Comparison of ENCODE assay signal across 1 cellular context in genomic region chr15:90300988-90301715, GRCh38.
A peak's percentile ranks its signal among the peaks of the same experiment; 100 is the strongest.
TF ChIP-seq lines count a peak whose summit lies in the region.

No MANE protein-coding gene starts in this region.

TF ChIP-seq in HepG2, 621 proteins besides CTCF, POLR2A, EP300 and RAD21 (continued from another document and continues in another):
- no peak for TF ChIP-seq ZNF646 (CRISPR knock-in tag; IDR thresholded peaks at IDR 0.05)
- peak; percentile 74 for TF ChIP-seq ELF1 (CRISPR knock-in tag; IDR thresholded peaks at IDR 0.05)
- 0 out of 2 replicates have a peak, but pooled peaks have one; percentile 36 for TF ChIP-seq KAT8 (CRISPR knock-in tag; IDR thresholded peaks at IDR 0.05)
- TF ChIP-seq YY1 (IDR thresholded peaks at IDR 0.05; ENCODE audit: insufficient read depth, insufficient replicate concordance, low read depth, low read length), result peak; percentile 35
- no peak for TF ChIP-seq ZZZ3 (CRISPR knock-in tag; IDR thresholded peaks at IDR 0.05; ENCODE audit: borderline replicate concordance)
- TF ChIP-seq ZKSCAN1 (IDR thresholded peaks at IDR 0.05; ENCODE audit: low read length), result no peak
- no peak for TF ChIP-seq CAMTA2 (CRISPR knock-in tag; IDR thresholded peaks at IDR 0.05; ENCODE audit: borderline replicate concordance)
- TF ChIP-seq TEAD3 (CRISPR knock-in tag; optimal IDR thresholded peaks at IDR 0.05; ENCODE audit: borderline replicate concordance), result peak; percentile 30
- no peak for TF ChIP-seq ZNF343 (CRISPR knock-in tag; IDR thresholded peaks at IDR 0.05)
- 0 out of 2 replicates have a peak, but pooled peaks have one; percentile 31 for TF ChIP-seq AHR (CRISPR knock-in tag; IDR thresholded peaks at IDR 0.05)
- TF ChIP-seq E2F1 (CRISPR knock-in tag; IDR thresholded peaks at IDR 0.05), result no peak
- TF ChIP-seq BCL6 (CRISPR knock-in tag; IDR thresholded peaks at IDR 0.05), result peak; percentile 99
- peak; percentile 42 for TF ChIP-seq STAG1 (CRISPR knock-in tag; IDR thresholded peaks at IDR 0.05)
- peak; percentile 63; the same call in 1 of the 2 replicates for TF ChIP-seq ZNF788 (CRISPR knock-in tag; IDR thresholded peaks at IDR 0.05; ENCODE audit: borderline replicate concordance)
- no peak for TF ChIP-seq CREB1 (IDR thresholded peaks at IDR 0.05)
- TF ChIP-seq CREB1 (CRISPR knock-in tag; IDR thresholded peaks at IDR 0.05), result no peak
- TF ChIP-seq, protein P1, sequence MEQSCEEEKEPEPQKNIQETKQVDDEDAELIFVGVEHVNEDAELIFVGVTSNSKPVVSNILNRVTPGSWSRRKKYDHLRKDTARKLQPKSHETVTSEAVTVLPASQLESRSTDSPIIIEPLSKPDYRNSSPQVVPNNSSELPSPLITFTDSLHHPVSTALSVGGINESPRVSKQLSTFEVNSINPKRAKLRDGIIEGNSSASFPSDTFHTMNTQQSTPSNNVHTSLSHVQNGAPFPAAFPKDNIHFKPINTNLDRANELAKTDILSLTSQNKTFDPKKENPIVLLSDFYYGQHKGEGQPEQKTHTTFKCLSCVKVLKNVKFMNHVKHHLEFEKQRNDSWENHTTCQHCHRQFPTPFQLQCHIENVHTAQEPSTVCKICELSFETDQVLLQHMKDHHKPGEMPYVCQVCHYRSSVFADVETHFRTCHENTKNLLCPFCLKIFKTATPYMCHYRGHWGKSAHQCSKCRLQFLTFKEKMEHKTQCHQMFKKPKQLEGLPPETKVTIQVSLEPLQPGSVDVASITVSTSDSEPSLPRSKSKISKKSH (CRISPR knock-in tag; IDR thresholded peaks at IDR 0.05; ENCODE audit: borderline replicate concordance), result no peak
- TF ChIP-seq CEBPG (CRISPR knock-in tag; IDR thresholded peaks at IDR 0.05), result no peak
- 0 out of 2 replicates have a peak, but pooled peaks have one; percentile 17 for TF ChIP-seq HOXA3 (CRISPR knock-in tag; IDR thresholded peaks at IDR 0.05)
- TF ChIP-seq, protein P2, sequence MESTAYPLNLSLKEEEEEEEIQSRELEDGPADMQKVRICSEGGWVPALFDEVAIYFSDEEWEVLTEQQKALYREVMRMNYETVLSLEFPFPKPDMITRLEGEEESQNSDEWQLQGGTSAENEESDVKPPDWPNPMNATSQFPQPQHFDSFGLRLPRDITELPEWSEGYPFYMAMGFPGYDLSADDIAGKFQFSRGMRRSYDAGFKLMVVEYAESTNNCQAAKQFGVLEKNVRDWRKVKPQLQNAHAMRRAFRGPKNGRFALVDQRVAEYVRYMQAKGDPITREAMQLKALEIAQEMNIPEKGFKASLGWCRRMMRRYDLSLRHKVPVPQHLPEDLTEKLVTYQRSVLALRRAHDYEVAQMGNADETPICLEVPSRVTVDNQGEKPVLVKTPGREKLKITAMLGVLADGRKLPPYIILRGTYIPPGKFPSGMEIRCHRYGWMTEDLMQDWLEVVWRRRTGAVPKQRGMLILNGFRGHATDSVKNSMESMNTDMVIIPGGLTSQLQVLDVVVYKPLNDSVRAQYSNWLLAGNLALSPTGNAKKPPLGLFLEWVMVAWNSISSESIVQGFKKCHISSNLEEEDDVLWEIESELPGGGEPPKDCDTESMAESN (CRISPR knock-in tag; conservative IDR thresholded peaks at IDR 0.05), result peak; percentile 78
- peak; percentile 40; the same call in 1 of the 2 replicates for TF ChIP-seq NRL (CRISPR knock-in tag; IDR thresholded peaks at IDR 0.05; ENCODE audit: borderline replicate concordance)
- no peak for TF ChIP-seq ZNF234 (CRISPR knock-in tag; conservative IDR thresholded peaks at IDR 0.05)
- TF ChIP-seq GABPB1 (CRISPR knock-in tag; IDR thresholded peaks at IDR 0.05), result peak; percentile 57
- no peak for TF ChIP-seq ZNF468 (CRISPR knock-in tag; IDR thresholded peaks at IDR 0.05)
- TF ChIP-seq POGZ (CRISPR knock-in tag; IDR thresholded peaks at IDR 0.05), result peak; percentile 31; the same call in 1 of the 2 replicates
- peak; percentile 51 for TF ChIP-seq ZMYM4 (CRISPR knock-in tag; IDR thresholded peaks at IDR 0.05)
- 0 out of 2 replicates have a peak, but pooled peaks have one; percentile 32 for TF ChIP-seq BCL3 (CRISPR knock-in tag; IDR thresholded peaks at IDR 0.05)
- peak; percentile 36; the same call in 1 of the 2 replicates for TF ChIP-seq ZFP91 (CRISPR knock-in tag; IDR thresholded peaks at IDR 0.05; ENCODE audit: borderline replicate concordance)
- 0 out of 2 replicates have a peak, but pooled peaks have one; percentile 12 for TF ChIP-seq ZSCAN29 (CRISPR knock-in tag; conservative IDR thresholded peaks at IDR 0.05)
- peak; percentile 45 for TF ChIP-seq ZFX (CRISPR knock-in tag; IDR thresholded peaks at IDR 0.05; ENCODE audit: low read depth)
- TF ChIP-seq ZNF747 (CRISPR knock-in tag; IDR thresholded peaks at IDR 0.05; ENCODE audit: borderline replicate concordance), result no peak
- TF ChIP-seq SRSF1 (optimal IDR thresholded peaks at IDR 0.05; ENCODE audit: low read depth, low read length), result no peak
- no peak for TF ChIP-seq MTA1 (CRISPR knock-in tag; IDR thresholded peaks at IDR 0.05; ENCODE audit: borderline replicate concordance)
- TF ChIP-seq ZNF530 (CRISPR knock-in tag; IDR thresholded peaks at IDR 0.05; ENCODE audit: low read depth), result no peak
- no peak for TF ChIP-seq SOX13 (IDR thresholded peaks at IDR 0.05)
- TF ChIP-seq SOX13 (CRISPR knock-in tag; conservative IDR thresholded peaks at IDR 0.05 in 1 of 2, IDR thresholded peaks at IDR 0.05 in 1 of 2), result no peak
- TF ChIP-seq HNRNPL (IDR thresholded peaks at IDR 0.05; ENCODE audit: low read depth, low read length), result 0 out of 2 replicates have a peak, but pooled peaks have one; percentile 14
- TF ChIP-seq, protein P3, sequence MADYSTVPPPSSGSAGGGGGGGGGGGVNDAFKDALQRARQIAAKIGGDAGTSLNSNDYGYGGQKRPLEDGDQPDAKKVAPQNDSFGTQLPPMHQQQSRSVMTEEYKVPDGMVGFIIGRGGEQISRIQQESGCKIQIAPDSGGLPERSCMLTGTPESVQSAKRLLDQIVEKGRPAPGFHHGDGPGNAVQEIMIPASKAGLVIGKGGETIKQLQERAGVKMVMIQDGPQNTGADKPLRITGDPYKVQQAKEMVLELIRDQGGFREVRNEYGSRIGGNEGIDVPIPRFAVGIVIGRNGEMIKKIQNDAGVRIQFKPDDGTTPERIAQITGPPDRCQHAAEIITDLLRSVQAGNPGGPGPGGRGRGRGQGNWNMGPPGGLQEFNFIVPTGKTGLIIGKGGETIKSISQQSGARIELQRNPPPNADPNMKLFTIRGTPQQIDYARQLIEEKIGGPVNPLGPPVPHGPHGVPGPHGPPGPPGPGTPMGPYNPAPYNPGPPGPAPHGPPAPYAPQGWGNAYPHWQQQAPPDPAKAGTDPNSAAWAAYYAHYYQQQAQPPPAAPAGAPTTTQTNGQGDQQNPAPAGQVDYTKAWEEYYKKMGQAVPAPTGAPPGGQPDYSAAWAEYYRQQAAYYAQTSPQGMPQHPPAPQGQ (CRISPR knock-in tag; IDR thresholded peaks at IDR 0.05; ENCODE audit: borderline replicate concordance), result no peak
- TF ChIP-seq GATAD2A (CRISPR knock-in tag; IDR thresholded peaks at IDR 0.05), result 0 out of 2 replicates have a peak, but pooled peaks have one; percentile 9
- no peak for TF ChIP-seq EZH2 (conservative IDR thresholded peaks at IDR 0.05; ENCODE audit: low read depth, low read length)
- no peak for TF ChIP-seq ZNF773 (CRISPR knock-in tag; IDR thresholded peaks at IDR 0.05; ENCODE audit: borderline replicate concordance)
- no peak for TF ChIP-seq ATM (IDR thresholded peaks at IDR 0.05; ENCODE audit: borderline replicate concordance)
- TF ChIP-seq, protein P4, sequence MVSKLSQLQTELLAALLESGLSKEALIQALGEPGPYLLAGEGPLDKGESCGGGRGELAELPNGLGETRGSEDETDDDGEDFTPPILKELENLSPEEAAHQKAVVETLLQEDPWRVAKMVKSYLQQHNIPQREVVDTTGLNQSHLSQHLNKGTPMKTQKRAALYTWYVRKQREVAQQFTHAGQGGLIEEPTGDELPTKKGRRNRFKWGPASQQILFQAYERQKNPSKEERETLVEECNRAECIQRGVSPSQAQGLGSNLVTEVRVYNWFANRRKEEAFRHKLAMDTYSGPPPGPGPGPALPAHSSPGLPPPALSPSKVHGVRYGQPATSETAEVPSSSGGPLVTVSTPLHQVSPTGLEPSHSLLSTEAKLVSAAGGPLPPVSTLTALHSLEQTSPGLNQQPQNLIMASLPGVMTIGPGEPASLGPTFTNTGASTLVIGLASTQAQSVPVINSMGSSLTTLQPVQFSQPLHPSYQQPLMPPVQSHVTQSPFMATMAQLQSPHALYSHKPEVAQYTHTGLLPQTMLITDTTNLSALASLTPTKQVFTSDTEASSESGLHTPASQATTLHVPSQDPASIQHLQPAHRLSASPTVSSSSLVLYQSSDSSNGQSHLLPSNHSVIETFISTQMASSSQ (IDR thresholded peaks at IDR 0.05; ENCODE audit: low read depth), result no peak
- TF ChIP-seq, protein P4 (CRISPR knock-in tag; IDR thresholded peaks at IDR 0.05; ENCODE audit: borderline replicate concordance), result peak; percentile 34; the same call in 1 of the 2 replicates
- TF ChIP-seq SNAPC2 (CRISPR knock-in tag; IDR thresholded peaks at IDR 0.05), result no peak
